9 cellular contexts compared by ENCODE assay signal in the genomic region with DNA sequence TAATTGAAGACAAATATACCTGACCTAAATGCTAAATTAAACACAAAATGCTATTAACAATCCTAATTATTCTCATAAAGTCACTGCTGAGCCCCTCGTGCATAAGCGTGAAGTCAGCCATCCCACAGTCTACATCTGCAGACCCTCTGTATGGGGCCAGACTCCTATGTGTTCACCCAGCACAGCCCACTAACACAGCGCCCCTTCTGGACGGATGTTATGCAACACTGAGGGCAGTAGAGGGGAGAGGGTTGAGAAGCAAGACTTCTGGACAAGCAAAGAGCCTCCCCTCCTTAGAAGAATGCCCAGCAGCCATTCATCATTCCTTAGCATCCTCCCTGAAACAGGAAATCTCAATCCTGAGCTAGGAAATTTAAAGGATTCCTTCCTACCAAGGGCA. TPM values are rescaled to one million over a fixed set of nuclear protein-coding genes. Genes with fewer than 3 reads are reported as not detected.
DNase-seq lines count a peak whose midpoint lies in the region; ATAC-seq and TF ChIP-seq lines count a peak whose summit lies in the region.
"Had no signal": no experiment of that assay in that cellular context is flagged by ENCODE, and none has a peak within 500 bp of the region (broad histone marks: within the 10 kb centered on the region; RNA-seq: fewer than 3 reads in every experiment).

No MANE protein-coding gene starts in this region.

- 54 to 56% methylated on average over 4 of the region's 4 CpGs for WGBS in tibial nerve, 2 donors

- no peak overlapping the region for H3K4me3 Mint-ChIP-seq in CD8-positive, alpha-beta T cell

- no peaks in the 10 kb centered on the region for H3K27me3 ChIP-seq in CD8-positive, alpha-beta T cell (ENCODE audit: insufficient read depth, low read length)
- peaks cover 0 to 8% of the 10 kb centered on the region in 2 donors for H3K27me3 ChIP-seq in tibial nerve

- H3K27ac ChIP-seq in CD8-positive, alpha-beta T cell (ENCODE audit: low read depth, low read length): no peak overlapping the region
- H3K27ac ChIP-seq in tibial nerve: no peak overlapping the region

- no peak overlapping the region for H3K27ac Mint-ChIP-seq in CD8-positive, alpha-beta T cell

- H3K4me1 ChIP-seq in CD8-positive, alpha-beta T cell (ENCODE audit: insufficient read depth, low read length): no peaks in the 10 kb centered on the region
- H3K4me1 ChIP-seq in tibial nerve: no peaks in the 10 kb centered on the region

- H3K36me3 Mint-ChIP-seq in CD8-positive, alpha-beta T cell: no peaks in the 10 kb centered on the region

- peak; percentile 42 for ATAC-seq in CD8-positive, alpha-beta T cell
- ATAC-seq in GM19438 (IDR thresholded peaks at IDR 0.05; ENCODE audit: low read depth, unreplicated experiment) (peak; percentile 89), HG02763 (IDR thresholded peaks at IDR 0.05; ENCODE audit: unreplicated experiment) (no peak), GM21423 (IDR thresholded peaks at IDR 0.05; ENCODE audit: unreplicated experiment) (no peak)

- CTCF ChIA-PET in CD8-positive, alpha-beta T cell (lab: Charles Lee): no interaction called here

- H3K4me3 ChIP-seq in CD8-positive, alpha-beta T cell (ENCODE audit: low read depth, low read length): no peak overlapping the region
- H3K4me3 ChIP-seq in NB4 (ENCODE audit: low read depth, low read length): no peak overlapping the region
- H3K4me3 ChIP-seq in tibial nerve: no peak overlapping the region

- H3K36me3 ChIP-seq in CD8-positive, alpha-beta T cell (ENCODE audit: insufficient read depth, low read length): no peaks in the 10 kb centered on the region
- no peaks in the 10 kb centered on the region for H3K36me3 ChIP-seq in tibial nerve

- H3K9me3 ChIP-seq in CD8-positive, alpha-beta T cell (ENCODE audit: low read length): no peaks in the 10 kb centered on the region
- H3K9me3 ChIP-seq in tibial nerve: no peaks in the 10 kb centered on the region

- TF ChIP-seq POLR2A in NB4 (IDR thresholded peaks at IDR 0.05; ENCODE audit: extremely low read depth, insufficient read length) (no peak), tibial nerve (IDR thresholded peaks at IDR 0.05) (no peak)

- peaks cover 1% of the 10 kb centered on the region for H3K4me1 Mint-ChIP-seq in CD8-positive, alpha-beta T cell (ENCODE audit: low read depth)

- intact Hi-C loops in CD8-positive, alpha-beta T cell (cut with DNase I, micrococcal nuclease): no loop called here

- peak; percentile 48 for TF ChIP-seq CTCF in CD8-positive, alpha-beta T cell (IDR thresholded peaks at IDR 0.05)
- TF ChIP-seq CTCF in NB4 (IDR thresholded peaks at IDR 0.05; ENCODE audit: low read depth, low read length): peak; percentile 49
- TF ChIP-seq CTCF in tibial nerve (IDR thresholded peaks at IDR 0.05): peak in 1 of 5 experiments; percentile 6

- POLR2A ChIA-PET in CD8-positive, alpha-beta T cell (lab: Charles Lee): no interaction called here

- DNase-seq in CD8-positive, alpha-beta T cell: no peak
- DNase-seq in NB4 (ENCODE audit: low read depth) (peak; percentile 13), germinal center (ENCODE audit: low spot score) (peak; percentile 27), tibial nerve (ENCODE audit: low spot score in 2 of 2) (no peak), DMS79 (lab: John Stamatoyannopoulos, UW) (no peak)
- DNase-seq: SIG-M5 had no signal

- no peaks in the 10 kb centered on the region for H3K9me3 Mint-ChIP-seq in CD8-positive, alpha-beta T cell

- peaks cover 62% of the 10 kb centered on the region for H3K27me3 Mint-ChIP-seq in CD8-positive, alpha-beta T cell (ENCODE audit: low read depth)

- no peak for TF ChIP-seq EP300 in tibial nerve (IDR thresholded peaks at IDR 0.05)

RNA-seq across cellular contexts. Expression of a gene that starts 7.9 kb away (rescaled TPM):
- not detected for total RNA-seq in CD8-positive, alpha-beta T cell
- total RNA-seq in tibial nerve: 1 to 10 TPM in 2 of 4 donors, under 1 TPM in 1, not detected in 1; 0.21 to 4.5 (median 2.0) TPM

Comparison
In these comparisons a context has a peak if more than half of its experiments do, and no peak if none do; other contexts are left out.
1. ATAC-seq: peak in CD8-positive, alpha-beta T cell (single experiment) and GM19438 (single experiment); none in HG02763 (single experiment) and GM21423 (single experiment).
2. DNase-seq: peak in NB4 (single experiment) and germinal center (single experiment); none in CD8-positive, alpha-beta T cell (0 of 7), tibial nerve (0 of 2) and DMS79 (single experiment).